ENCODE assay signal across 22 cellular contexts in the genomic region with DNA sequence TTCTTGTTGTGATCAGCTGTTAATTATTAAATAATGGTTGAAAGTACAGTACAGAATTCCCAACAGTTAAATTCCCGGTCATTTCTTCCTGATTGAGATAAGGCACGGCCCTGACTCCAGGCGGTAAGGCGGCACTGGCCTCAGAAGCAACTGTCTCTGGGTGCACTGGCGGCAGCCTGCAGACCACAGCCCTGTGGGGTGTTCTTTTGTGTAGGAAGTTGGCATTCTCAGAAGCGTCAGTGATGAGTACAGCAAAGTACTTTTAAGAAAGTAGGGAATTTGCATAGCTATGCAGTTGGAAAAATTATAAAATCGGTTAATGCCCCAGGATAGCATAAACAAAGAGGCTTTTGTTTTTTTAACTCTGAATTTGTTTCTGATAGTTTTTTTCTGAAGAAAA. TPM values are rescaled to one million over a fixed set of nuclear protein-coding genes. Genes with fewer than 3 reads are reported as not detected.
DNase-seq lines count a peak whose midpoint lies in the region; ATAC-seq and TF ChIP-seq lines count a peak whose summit lies in the region.
"Had no signal": no experiment of that assay in that cellular context is flagged by ENCODE, and none has a peak within 500 bp of the region (broad histone marks: within the 10 kb centered on the region; RNA-seq: fewer than 3 reads in every experiment).

No MANE protein-coding gene starts in this region.

- H3K27ac ChIP-seq in fibroblast of lung (ENCODE audit: insufficient read depth, low read length): no peak overlapping the region
- no peak overlapping the region for H3K27ac ChIP-seq in neural progenitor cell
- H3K27ac ChIP-seq: ascending aorta had no signal

- H3F3A ChIP-seq in neural progenitor cell (ENCODE audit: low read depth): no peaks in the 10 kb centered on the region

- H3K4me3 ChIP-seq in fibroblast of lung (replicated peaks in 1 of 4; ENCODE audit: control extremely low read depth in 1 of 4, insufficient read depth in 1 of 4, low read depth in 3 of 4, low read length in 4 of 4): no peak overlapping the region
- no peak overlapping the region for H3K4me3 ChIP-seq in neural progenitor cell
- H3K4me3 ChIP-seq: ascending aorta had no signal

- no peaks in the 10 kb centered on the region for H4K20me1 ChIP-seq in fibroblast of lung (ENCODE audit: control insufficient read depth, extremely low read depth, insufficient read depth, low read length)
- H4K20me1 ChIP-seq in neural progenitor cell (ENCODE audit: low read depth): no peaks in the 10 kb centered on the region

- H3K4me2 ChIP-seq in fibroblast of lung (ENCODE audit: extremely low read depth, insufficient read depth, low read length) (peak overlapping the region; percentile 15), neural progenitor cell (no peak overlapping the region)

- H3K9me3 Mint-ChIP-seq in neural progenitor cell: peaks cover 5% of the 10 kb centered on the region
- H3K9me3 Mint-ChIP-seq in activated T-cell treated with anti-CD3 and anti-CD28 coated beads, Interleukin-2, amount 50 U/mL, for 72 hours: peaks cover 0 to 2% of the 10 kb centered on the region in 2 donors
- H3K9me3 Mint-ChIP-seq: activated B cell treated with CpG ODN at 0.5 μM for 24 hours; activated naive CD4-positive, alpha-beta T cell treated with anti-CD3 and anti-CD28 coated beads, Interleukin-2, amount 10 ng/mL, durations not matched to agents 7 days and 5 days; activated T-cell treated with anti-CD3 and anti-CD28 coated beads, Interleukin-2, amount 50 U/mL, for 4 hours; CD4-positive, alpha-beta T cell had no signal

- H3K27me3 Mint-ChIP-seq in neural progenitor cell (ENCODE audit: insufficient read depth, low read depth): peaks cover 2% of the 10 kb centered on the region
- no peaks in the 10 kb centered on the region for H3K27me3 Mint-ChIP-seq in activated T-cell treated with anti-CD3 and anti-CD28 coated beads, Interleukin-2, amount 50 U/mL, for 72 hours (ENCODE audit: low read depth)
- H3K27me3 Mint-ChIP-seq: activated B cell treated with CpG ODN at 0.5 μM for 24 hours; activated naive CD4-positive, alpha-beta T cell treated with anti-CD3 and anti-CD28 coated beads, Interleukin-2, amount 10 ng/mL, durations not matched to agents 7 days and 5 days had no signal

- H3K9me3 ChIP-seq in fibroblast of lung (ENCODE audit: control insufficient read depth, insufficient read depth, low read depth, low read length) (no peaks in the 10 kb centered on the region), neural progenitor cell (ENCODE audit: low read depth) (no peaks in the 10 kb centered on the region)
- H3K9me3 ChIP-seq: ascending aorta had no signal

- DNase-seq in Daoy (ENCODE audit: low read depth) (peak; percentile 39), RPMI7951 (ENCODE audit: low read depth) (peak; percentile 26), fibroblast of lung (ENCODE audit: low read depth in 2 of 2) (peak in 1 of 2 donors; percentile 30), neural progenitor cell (ENCODE audit: low spot score) (no peak), NCI-H345 treated with DMSO at 0.1 percent for 48 hours (lab: John Stamatoyannopoulos, UW; ENCODE audit: unreplicated experiment) (no peak), HK-2 (ENCODE audit: unreplicated experiment) (no peak)
- DNase-seq in activated T-cell treated with anti-CD3 and anti-CD28 coated beads, Interleukin-2, amount 50 U/mL, for 72 hours: no peak
- DNase-seq: activated B cell treated with CpG ODN at 0.5 μM for 24 hours; activated CD8-positive, alpha-beta T cell treated with anti-CD3 and anti-CD28 coated beads, Interleukin-2, amount 10 ng/mL, durations not matched to agents 7 days and 5 days; activated naive CD4-positive, alpha-beta T cell treated with anti-CD3 and anti-CD28 coated beads, Interleukin-2, amount 10 ng/mL, durations not matched to agents 7 days and 5 days; activated T-cell treated with anti-CD3 and anti-CD28 coated beads, Interleukin-2, amount 50 U/mL, for 4 hours; CD4-positive, alpha-beta T cell; DMS79 treated with DMSO at 0.1 percent for 48 hours; Kasumi-1; midbrain; NCI-H1417; NCI-H748 treated with DMSO at 0.1 percent for 48 hours; OCI-M1; stimulated activated CD4-positive, alpha-beta T cell treated with anti-CD3 and anti-CD28 coated beads, Interleukin-15, amount 100 ng/mL, for 24 hours; T-helper 17 cell had no signal

- H3K27ac Mint-ChIP-seq in neural progenitor cell: no peak overlapping the region
- no peak overlapping the region for H3K27ac Mint-ChIP-seq in activated T-cell treated with anti-CD3 and anti-CD28 coated beads, Interleukin-2, amount 50 U/mL, for 72 hours
- H3K27ac Mint-ChIP-seq: activated B cell treated with CpG ODN at 0.5 μM for 24 hours; activated CD8-positive, alpha-beta T cell treated with anti-CD3 and anti-CD28 coated beads, Interleukin-2, amount 10 ng/mL, durations not matched to agents 7 days and 5 days; activated naive CD4-positive, alpha-beta T cell treated with anti-CD3 and anti-CD28 coated beads, Interleukin-2, amount 10 ng/mL, durations not matched to agents 7 days and 5 days; CD4-positive, alpha-beta T cell; T-helper 17 cell had no signal

- H3K36me3 ChIP-seq in fibroblast of lung (ENCODE audit: control insufficient read depth, insufficient read depth, low read length) (no peaks in the 10 kb centered on the region), neural progenitor cell (no peaks in the 10 kb centered on the region)
- H3K36me3 ChIP-seq: ascending aorta had no signal

- H2AFZ ChIP-seq in fibroblast of lung (ENCODE audit: low read length) (peak overlapping the region; percentile 9), neural progenitor cell (replicated peaks) (peak overlapping the region; percentile 19)

- H3K79me2 ChIP-seq in fibroblast of lung (ENCODE audit: control insufficient read depth, insufficient read depth, low read length): no peaks in the 10 kb centered on the region
- H3K79me2 ChIP-seq in neural progenitor cell (ENCODE audit: low read depth): no peaks in the 10 kb centered on the region

- no peak overlapping the region for H3K9ac ChIP-seq in fibroblast of lung (ENCODE audit: insufficient read depth, low read length)
- H3K9ac ChIP-seq in neural progenitor cell: no peak overlapping the region

- H3K4me3 Mint-ChIP-seq in neural progenitor cell: no peak overlapping the region
- no peak overlapping the region for H3K4me3 Mint-ChIP-seq in activated T-cell treated with anti-CD3 and anti-CD28 coated beads, Interleukin-2, amount 50 U/mL, for 72 hours
- H3K4me3 Mint-ChIP-seq: activated B cell treated with CpG ODN at 0.5 μM for 24 hours; activated CD8-positive, alpha-beta T cell treated with anti-CD3 and anti-CD28 coated beads, Interleukin-2, amount 10 ng/mL, durations not matched to agents 7 days and 5 days; activated naive CD4-positive, alpha-beta T cell treated with anti-CD3 and anti-CD28 coated beads, Interleukin-2, amount 10 ng/mL, durations not matched to agents 7 days and 5 days; activated T-cell treated with anti-CD3 and anti-CD28 coated beads, Interleukin-2, amount 50 U/mL, for 4 hours; CD4-positive, alpha-beta T cell; T-helper 17 cell had no signal

- peaks cover 8% of the 10 kb centered on the region for H3K4me1 Mint-ChIP-seq in neural progenitor cell
- H3K4me1 Mint-ChIP-seq in activated T-cell treated with anti-CD3 and anti-CD28 coated beads, Interleukin-2, amount 50 U/mL, for 72 hours (ENCODE audit: low read depth): no peaks in the 10 kb centered on the region
- H3K4me1 Mint-ChIP-seq: activated B cell treated with CpG ODN at 0.5 μM for 24 hours; activated naive CD4-positive, alpha-beta T cell treated with anti-CD3 and anti-CD28 coated beads, Interleukin-2, amount 10 ng/mL, durations not matched to agents 7 days and 5 days; T-helper 17 cell had no signal

- no peaks in the 10 kb centered on the region for H3K27me3 ChIP-seq in fibroblast of lung (ENCODE audit: control insufficient read depth, insufficient read depth, low read length)
- H3K27me3 ChIP-seq in neural progenitor cell: no peaks in the 10 kb centered on the region
- H3K27me3 ChIP-seq: ascending aorta had no signal

- no peaks in the 10 kb centered on the region for H3K4me1 ChIP-seq in fibroblast of lung (ENCODE audit: control insufficient read depth, extremely low read depth, insufficient read depth, low read length)
- no peaks in the 10 kb centered on the region for H3K4me1 ChIP-seq in neural progenitor cell
- H3K4me1 ChIP-seq: ascending aorta had no signal

- H3K36me3 Mint-ChIP-seq in neural progenitor cell: peaks cover 17% of the 10 kb centered on the region
- H3K36me3 Mint-ChIP-seq in activated T-cell treated with anti-CD3 and anti-CD28 coated beads, Interleukin-2, amount 50 U/mL, for 72 hours (ENCODE audit: insufficient read depth in 2 of 2): peaks cover 0 to 1% of the 10 kb centered on the region in 2 donors
- H3K36me3 Mint-ChIP-seq: activated naive CD4-positive, alpha-beta T cell treated with anti-CD3 and anti-CD28 coated beads, Interleukin-2, amount 10 ng/mL, durations not matched to agents 7 days and 5 days had no signal

- TF ChIP-seq CTCF in fibroblast of lung (conservative IDR thresholded peaks at IDR 0.05 in 1 of 2, IDR thresholded peaks at IDR 0.05 in 1 of 2; ENCODE audit: low read depth in 1 of 2, low read length in 2 of 2): no peak
- no peak for TF ChIP-seq CTCF in neural progenitor cell (IDR thresholded peaks at IDR 0.05)

- no peak for ATAC-seq in GM21515 (IDR thresholded peaks at IDR 0.05; ENCODE audit: unreplicated experiment)
- ATAC-seq in activated T-cell treated with anti-CD3 and anti-CD28 coated beads, Interleukin-2, amount 50 U/mL, for 72 hours (replicated peaks in 1 of 2): no peak
- ATAC-seq: activated CD8-positive, alpha-beta T cell treated with anti-CD3 and anti-CD28 coated beads, Interleukin-2, amount 10 ng/mL, durations not matched to agents 7 days and 5 days; activated T-cell treated with anti-CD3 and anti-CD28 coated beads, Interleukin-2, amount 50 U/mL, for 4 hours; T-helper 17 cell had no signal

RNA-seq across cellular contexts. Expression of gene SAMD5, which starts 50.5 kb away (rescaled TPM):
- total RNA-seq in Daoy (2014; rRNA removed; shearing (Covaris generic)): 2.0 and 2.7 TPM in 2 replicates
- 0.10 and 0.24 TPM in 2 replicates for total RNA-seq in RPMI7951 (2014; rRNA removed; shearing (Covaris generic))
- total RNA-seq in fibroblast of lung: 3.1 and 4.0 TPM in 2 replicates
- 5.9 and 6.2 TPM in 2 replicates for polyA plus RNA-seq in fibroblast of lung
- polyA plus RNA-seq in fibroblast of lung (2012): 5.0 and 5.6 TPM in 2 replicates
- polyA minus RNA-seq in fibroblast of lung (ENCODE audit: low replicate concordance): 1.1 and 2.3 TPM in 2 replicates
- total RNA-seq in neural progenitor cell (ENCODE audit: low replicate concordance): 0.06 and 0.09 TPM in 2 replicates
- total RNA-seq in activated T-cell treated with anti-CD3 and anti-CD28 coated beads, Interleukin-2, amount 50 U/mL, for 72 hours: under 1 TPM in 1 of 2 donors, not detected in 1; 0.05 TPM
- total RNA-seq: activated B cell treated with CpG ODN at 0.5 μM for 24 hours; activated CD8-positive, alpha-beta T cell treated with anti-CD3 and anti-CD28 coated beads, Interleukin-2, amount 10 ng/mL, durations not matched to agents 7 days and 5 days; activated T-cell treated with anti-CD3 and anti-CD28 coated beads, Interleukin-2, amount 50 U/mL, for 4 hours; CD4-positive, alpha-beta T cell; T-helper 17 cell had no signal

Comparison
In these comparisons a context has a peak if more than half of its experiments do, and no peak if none do; other contexts are left out.
1. DNase-seq: peak in Daoy (single experiment) and RPMI7951 (single experiment); none in neural progenitor cell (single experiment), NCI-H345 treated with DMSO at 0.1 percent for 48 hours (single experiment), activated T-cell treated with anti-CD3 and anti-CD28 coated beads, Interleukin-2, amount 50 U/mL, for 72 hours (0 of 2) and HK-2 (single experiment).